8 cellular contexts compared by ENCODE assay signal in the genomic region with DNA sequence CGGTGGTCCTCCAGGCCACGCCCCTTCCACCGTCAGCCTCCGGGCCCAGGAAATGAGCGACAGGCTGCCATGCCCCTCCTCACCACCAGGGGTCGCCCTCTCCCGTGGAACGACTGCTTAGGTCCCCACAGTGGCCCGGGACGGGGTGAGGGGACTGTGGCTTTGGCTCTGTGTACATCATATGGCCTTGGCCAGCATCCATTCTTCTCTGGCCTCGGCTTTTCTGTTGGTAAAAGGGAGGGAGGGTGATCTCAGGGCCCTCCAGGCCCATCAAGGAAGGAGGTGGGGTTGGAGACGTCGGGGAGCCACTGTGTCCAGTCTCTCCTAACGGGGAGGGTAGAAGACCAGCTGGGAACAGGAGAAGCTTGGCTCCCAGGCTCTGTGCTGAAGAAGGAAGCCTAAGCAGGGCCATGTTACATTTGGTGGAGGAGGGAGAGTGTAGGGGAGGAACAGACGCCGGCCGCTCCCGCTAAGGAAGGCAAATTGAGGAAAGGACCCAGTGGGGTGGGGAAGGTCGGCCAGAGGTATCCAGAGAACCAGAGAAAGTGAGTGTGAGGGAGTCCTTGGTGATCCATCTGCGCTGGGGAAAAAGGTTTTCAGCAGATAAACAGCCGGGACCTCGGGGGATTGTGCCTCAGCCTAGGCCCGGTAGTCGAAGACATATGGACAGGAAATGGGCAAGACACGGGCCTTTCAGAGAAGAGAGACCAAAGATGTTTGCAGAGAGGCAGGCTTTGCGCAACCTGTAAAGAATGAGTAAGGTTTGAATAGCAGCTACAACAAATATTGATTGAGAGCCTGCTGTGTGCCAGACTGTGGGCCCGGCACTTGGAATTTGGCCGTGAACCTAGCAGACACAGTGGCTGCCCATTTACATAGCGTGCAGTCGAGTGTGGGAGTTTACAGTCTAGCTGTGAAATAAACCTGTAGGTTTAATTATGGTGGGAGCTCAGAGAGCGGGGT. TPM values are rescaled to one million over a fixed set of nuclear protein-coding genes. Genes with fewer than 3 reads are reported as not detected.
DNase-seq lines count a peak whose midpoint lies in the region; ATAC-seq and TF ChIP-seq lines count a peak whose summit lies in the region.

No MANE protein-coding gene starts in this region.

- H3K9me3 ChIP-seq in colonic mucosa: no peaks in the 10 kb centered on the region
- H3K9me3 ChIP-seq in liver (ENCODE audit: control insufficient read depth in 4 of 4, low read length in 3 of 4): no peaks in the 10 kb centered on the region

- TF ChIP-seq RAD21 in liver (IDR thresholded peaks at IDR 0.05): peak; percentile 100

- peaks cover 27% of the 10 kb centered on the region for H3K4me1 Mint-ChIP-seq in activated CD4-positive, alpha-beta T cell treated with anti-CD3 and anti-CD28 coated beads, Interleukin-2, amount 10 ng/mL, durations not matched to agents 24 days and 14 days

- WGBS in liver: 17% methylated on average over 31 of the region's 31 CpGs

- H3K36me3 Mint-ChIP-seq in activated CD4-positive, alpha-beta T cell treated with anti-CD3 and anti-CD28 coated beads, Interleukin-2, amount 10 ng/mL, durations not matched to agents 24 days and 14 days (ENCODE audit: low read depth): no peaks in the 10 kb centered on the region

- intact Hi-C loops in activated CD4-positive, alpha-beta T cell treated with anti-CD3 and anti-CD28 coated beads, Interleukin-2, amount 10 ng/mL, durations not matched to agents 24 days and 14 days (cut with micrococcal nuclease): loop anchor here (1.0 kb wide), 3 partner anchors 118 to 140 kb away; partner anchors contain the start of genes GGCX and MAT2A
- intact Hi-C loops in colonic mucosa (cut with DNase I): loop anchor here (2.0 kb wide), 1 partner anchor 132 kb away; no protein-coding TSS in a partner anchor

- H3K4me1 ChIP-seq in colonic mucosa: peaks cover 22% of the 10 kb centered on the region
- H3K4me1 ChIP-seq in liver (ENCODE audit: control insufficient read depth in 4 of 4, insufficient read depth in 4 of 4, low read length in 3 of 4): peaks cover 22 to 54% (median 52%) of the 10 kb centered on the region in 4 donors

- H3K27me3 ChIP-seq in colonic mucosa (no peaks in the 10 kb centered on the region), liver (ENCODE audit: control insufficient read depth in 4 of 4, insufficient read depth in 4 of 4, low read length in 3 of 4) (no peaks in the 10 kb centered on the region)

- H3K27ac ChIP-seq in colonic mucosa (peak overlapping the region; percentile 82), liver (ENCODE audit: low read depth in 1 of 2, low read length in 2 of 2) (peak overlapping the region; percentile 39 to 53)

- H3K36me3 ChIP-seq in colonic mucosa (no peaks in the 10 kb centered on the region), liver (ENCODE audit: control insufficient read depth in 4 of 4, insufficient read depth in 3 of 4, low read depth in 1 of 4, low read length in 3 of 4) (no peaks in the 10 kb centered on the region)

- H3K27me3 Mint-ChIP-seq in activated CD4-positive, alpha-beta T cell treated with anti-CD3 and anti-CD28 coated beads, Interleukin-2, amount 10 ng/mL, durations not matched to agents 24 days and 14 days: no peaks in the 10 kb centered on the region

- ATAC-seq in GM18909 (IDR thresholded peaks at IDR 0.05; ENCODE audit: poor library complexity, unreplicated experiment) (peak; percentile 70), HG03354 (IDR thresholded peaks at IDR 0.05; ENCODE audit: poor library complexity, severe bottlenecking, unreplicated experiment) (peak; percentile 65)

- H3K4me3 ChIP-seq in colonic mucosa: peak overlapping the region; percentile 10
- H3K4me3 ChIP-seq in liver (ENCODE audit: low read depth in 1 of 3, low read length in 3 of 3): no peak overlapping the region

- no peaks in the 10 kb centered on the region for H3K9me3 Mint-ChIP-seq in activated CD4-positive, alpha-beta T cell treated with anti-CD3 and anti-CD28 coated beads, Interleukin-2, amount 10 ng/mL, durations not matched to agents 24 days and 14 days

- peak overlapping the region; percentile 88 for H3K27ac Mint-ChIP-seq in activated CD4-positive, alpha-beta T cell treated with anti-CD3 and anti-CD28 coated beads, Interleukin-2, amount 10 ng/mL, durations not matched to agents 24 days and 14 days

- TF ChIP-seq CTCF in AG09319 (IDR thresholded peaks at IDR 0.05; ENCODE audit: low read depth, low read length) (peak; percentile 100), colonic mucosa (IDR thresholded peaks at IDR 0.05) (peak; percentile 100), liver (IDR thresholded peaks at IDR 0.05; ENCODE audit: low read depth, low read length, missing input control) (peak; percentile 100)

- peak overlapping the region; percentile 52 to 77 for H3K9ac ChIP-seq in colonic mucosa (ENCODE audit: low read depth in 2 of 2, low read length in 2 of 2)
- no peak overlapping the region for H3K9ac ChIP-seq in liver (ENCODE audit: low read depth in 1 of 2, low read length in 2 of 2)

- DNase-seq in AG09319 (ENCODE audit: extremely low read depth, low read depth) (no peak), NCI-H446 (lab: John Stamatoyannopoulos, UW) (peak; percentile 67 to 92), colonic mucosa (peak; percentile 94)
- DNase-seq in activated CD4-positive, alpha-beta T cell treated with anti-CD3 and anti-CD28 coated beads, Interleukin-2, amount 10 ng/mL, durations not matched to agents 24 days and 14 days: peak; percentile 98
- DNase-seq in stimulated activated CD4-positive, alpha-beta T cell treated with anti-CD3 and anti-CD28 coated beads, Interleukin-4, amount 100 ng/mL, for 48 hours (ENCODE audit: low read depth in 2 of 2): peak; percentile 86 to 97

- peak overlapping the region; percentile 62 for H3K4me3 Mint-ChIP-seq in activated CD4-positive, alpha-beta T cell treated with anti-CD3 and anti-CD28 coated beads, Interleukin-2, amount 10 ng/mL, durations not matched to agents 24 days and 14 days

TF ChIP-seq in liver, 16 proteins besides CTCF, POLR2A, EP300 and RAD21 (continues in another document):
- TF ChIP-seq, protein P1, sequence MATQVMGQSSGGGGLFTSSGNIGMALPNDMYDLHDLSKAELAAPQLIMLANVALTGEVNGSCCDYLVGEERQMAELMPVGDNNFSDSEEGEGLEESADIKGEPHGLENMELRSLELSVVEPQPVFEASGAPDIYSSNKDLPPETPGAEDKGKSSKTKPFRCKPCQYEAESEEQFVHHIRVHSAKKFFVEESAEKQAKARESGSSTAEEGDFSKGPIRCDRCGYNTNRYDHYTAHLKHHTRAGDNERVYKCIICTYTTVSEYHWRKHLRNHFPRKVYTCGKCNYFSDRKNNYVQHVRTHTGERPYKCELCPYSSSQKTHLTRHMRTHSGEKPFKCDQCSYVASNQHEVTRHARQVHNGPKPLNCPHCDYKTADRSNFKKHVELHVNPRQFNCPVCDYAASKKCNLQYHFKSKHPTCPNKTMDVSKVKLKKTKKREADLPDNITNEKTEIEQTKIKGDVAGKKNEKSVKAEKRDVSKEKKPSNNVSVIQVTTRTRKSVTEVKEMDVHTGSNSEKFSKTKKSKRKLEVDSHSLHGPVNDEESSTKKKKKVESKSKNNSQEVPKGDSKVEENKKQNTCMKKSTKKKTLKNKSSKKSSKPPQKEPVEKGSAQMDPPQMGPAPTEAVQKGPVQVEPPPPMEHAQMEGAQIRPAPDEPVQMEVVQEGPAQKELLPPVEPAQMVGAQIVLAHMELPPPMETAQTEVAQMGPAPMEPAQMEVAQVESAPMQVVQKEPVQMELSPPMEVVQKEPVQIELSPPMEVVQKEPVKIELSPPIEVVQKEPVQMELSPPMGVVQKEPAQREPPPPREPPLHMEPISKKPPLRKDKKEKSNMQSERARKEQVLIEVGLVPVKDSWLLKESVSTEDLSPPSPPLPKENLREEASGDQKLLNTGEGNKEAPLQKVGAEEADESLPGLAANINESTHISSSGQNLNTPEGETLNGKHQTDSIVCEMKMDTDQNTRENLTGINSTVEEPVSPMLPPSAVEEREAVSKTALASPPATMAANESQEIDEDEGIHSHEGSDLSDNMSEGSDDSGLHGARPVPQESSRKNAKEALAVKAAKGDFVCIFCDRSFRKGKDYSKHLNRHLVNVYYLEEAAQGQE (IDR thresholded peaks at IDR 0.05): no peak
- TF ChIP-seq HNF4G (IDR thresholded peaks at IDR 0.05) (peak; percentile 58), SP1 (IDR thresholded peaks at IDR 0.05) (peak; percentile 80), HNF4A (conservative IDR thresholded peaks at IDR 0.05) (peak; percentile 79 to 80), FOXA1 (IDR thresholded peaks at IDR 0.05) (peak; percentile 28), YY1 (IDR thresholded peaks at IDR 0.05) (no peak), EGR1 (IDR thresholded peaks at IDR 0.05; ENCODE audit: low read depth in 2 of 2) (peak in 1 of 2 donors; percentile 18), TAF1 (conservative IDR thresholded peaks at IDR 0.05) (no peak), RXRA (IDR thresholded peaks at IDR 0.05) (peak; percentile 79 to 82)
- TF ChIP-seq, protein P2, sequence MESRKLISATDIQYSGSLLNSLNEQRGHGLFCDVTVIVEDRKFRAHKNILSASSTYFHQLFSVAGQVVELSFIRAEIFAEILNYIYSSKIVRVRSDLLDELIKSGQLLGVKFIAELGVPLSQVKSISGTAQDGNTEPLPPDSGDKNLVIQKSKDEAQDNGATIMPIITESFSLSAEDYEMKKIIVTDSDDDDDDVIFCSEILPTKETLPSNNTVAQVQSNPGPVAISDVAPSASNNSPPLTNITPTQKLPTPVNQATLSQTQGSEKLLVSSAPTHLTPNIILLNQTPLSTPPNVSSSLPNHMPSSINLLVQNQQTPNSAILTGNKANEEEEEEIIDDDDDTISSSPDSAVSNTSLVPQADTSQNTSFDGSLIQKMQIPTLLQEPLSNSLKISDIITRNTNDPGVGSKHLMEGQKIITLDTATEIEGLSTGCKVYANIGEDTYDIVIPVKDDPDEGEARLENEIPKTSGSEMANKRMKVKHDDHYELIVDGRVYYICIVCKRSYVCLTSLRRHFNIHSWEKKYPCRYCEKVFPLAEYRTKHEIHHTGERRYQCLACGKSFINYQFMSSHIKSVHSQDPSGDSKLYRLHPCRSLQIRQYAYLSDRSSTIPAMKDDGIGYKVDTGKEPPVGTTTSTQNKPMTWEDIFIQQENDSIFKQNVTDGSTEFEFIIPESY (IDR thresholded peaks at IDR 0.05): peak; percentile 17
- TF ChIP-seq, protein P3, sequence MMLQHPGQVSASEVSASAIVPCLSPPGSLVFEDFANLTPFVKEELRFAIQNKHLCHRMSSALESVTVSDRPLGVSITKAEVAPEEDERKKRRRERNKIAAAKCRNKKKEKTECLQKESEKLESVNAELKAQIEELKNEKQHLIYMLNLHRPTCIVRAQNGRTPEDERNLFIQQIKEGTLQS (IDR thresholded peaks at IDR 0.05): peak; percentile 37

RNA-seq across cellular contexts. Expression of gene SH2D6, which starts 2.5 kb away (rescaled TPM):
- 0.69 and 0.96 TPM in 2 replicates for total RNA-seq in activated CD4-positive, alpha-beta T cell treated with anti-CD3 and anti-CD28 coated beads, Interleukin-2, amount 10 ng/mL, durations not matched to agents 24 days and 14 days
- total RNA-seq in colonic mucosa (1 to 10 TPM; 1.6 to 9.2 TPM), liver (under 1 TPM in 1 of 2 donors, not detected in 1; 0.92 TPM)
- polyA plus RNA-seq in liver: under 1 TPM; 0.28 to 0.39 TPM

RNA-seq across cellular contexts. Expression of gene CAPG, which starts 10.9 kb away (rescaled TPM):
- 51.6 and 63.6 TPM in 2 replicates for total RNA-seq in activated CD4-positive, alpha-beta T cell treated with anti-CD3 and anti-CD28 coated beads, Interleukin-2, amount 10 ng/mL, durations not matched to agents 24 days and 14 days
- total RNA-seq in colonic mucosa (100 to 1,000 TPM; 102 to 105 TPM), liver (10 to 100 TPM in 1 of 2 donors, 1 to 10 TPM in 1; 4.1 to 19.3 TPM)
- 1 to 10 TPM; 2.7 to 6.3 TPM for polyA plus RNA-seq in liver

Comparison
In these comparisons a context has a peak if more than half of its experiments do, and no peak if none do; other contexts are left out.
1. H3K9ac ChIP-seq: peak in colonic mucosa (2 of 2); none in liver (0 of 2).
2. Peak in every context shown above with its lines, with median percentiles within 50 percentile points of each other: CTCF ChIP-seq.